In the genomic region with DNA sequence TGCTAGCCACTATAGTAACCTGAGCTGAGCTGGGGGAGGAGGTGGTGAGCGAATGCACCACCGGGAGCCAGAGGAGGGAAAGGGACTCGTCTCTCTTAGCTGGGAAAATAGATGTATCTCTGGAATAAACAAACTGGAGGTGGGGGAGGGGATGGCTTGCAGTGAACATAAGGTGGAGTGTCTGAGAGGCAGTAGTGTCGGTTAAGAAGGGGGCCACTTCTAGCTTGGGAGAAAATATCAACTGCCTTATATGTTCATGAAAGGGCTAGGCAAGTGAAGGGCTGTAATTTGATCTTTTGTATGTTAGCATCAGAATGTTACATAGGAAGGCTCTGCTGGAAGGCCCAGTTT, we compare ENCODE assay signal across 8 cellular contexts.
DNase-seq lines count a peak whose midpoint lies in the region; ATAC-seq and TF ChIP-seq lines count a peak whose summit lies in the region.

No MANE protein-coding gene starts in this region.

- H3K4me1 ChIP-seq in endocrine pancreas (ENCODE audit: control insufficient read depth, insufficient read depth, low read length): no peaks in the 10 kb centered on the region

- H3K9ac ChIP-seq in endocrine pancreas (ENCODE audit: control insufficient read depth, insufficient read depth, low read length): no peak overlapping the region

- H3K9me3 ChIP-seq in endocrine pancreas (ENCODE audit: control insufficient read depth, low read length): no peaks in the 10 kb centered on the region

- TF ChIP-seq CTCF in GM06990 (IDR thresholded peaks at IDR 0.05; ENCODE audit: insufficient read depth, low read length, poor library complexity, severe bottlenecking): no peak

- H3K27me3 ChIP-seq in GM06990 (replicated peaks; ENCODE audit: control insufficient read depth, insufficient read depth, low read length): no peaks in the 10 kb centered on the region; the same call in 1 of the 2 replicates
- H3K27me3 ChIP-seq in endocrine pancreas (ENCODE audit: control insufficient read depth, insufficient read depth, low read length): no peaks in the 10 kb centered on the region

- H3K4me3 ChIP-seq in GM06990 (replicated peaks; ENCODE audit: low read depth, low read length) (peak overlapping the region; percentile 33; the same call in 1 of the 2 replicates), endocrine pancreas (ENCODE audit: control insufficient read depth, insufficient read depth, low read length) (peak overlapping the region; percentile 47)

- H3K36me3 ChIP-seq in GM06990 (ENCODE audit: control insufficient read depth, insufficient read depth, low read length) (no peaks in the 10 kb centered on the region), endocrine pancreas (ENCODE audit: control insufficient read depth, insufficient read depth, low read length) (no peaks in the 10 kb centered on the region)

- ATAC-seq in HG03095 (IDR thresholded peaks at IDR 0.05; ENCODE audit: unreplicated experiment) (no peak), HG03097 (IDR thresholded peaks at IDR 0.05; ENCODE audit: low FRiP score, unreplicated experiment) (no peak), HG02885 (IDR thresholded peaks at IDR 0.05; ENCODE audit: poor library complexity, unreplicated experiment) (no peak)

- DNase-seq in GM06990 (ENCODE audit: extremely low read depth, insufficient read length): no peak
- peak; percentile 48 for DNase-seq in NCI-H2196 treated with DMSO at 0.1 percent for 48 hours (lab: John Stamatoyannopoulos, UW; ENCODE audit: unreplicated experiment)
- peak; percentile 32 for DNase-seq in retina
- no peak for DNase-seq in KG1 (lab: John Stamatoyannopoulos, UW)

Comparison
In these comparisons a context has a peak if more than half of its experiments do, and no peak if none do; other contexts are left out.
1. DNase-seq: peak in NCI-H2196 treated with DMSO at 0.1 percent for 48 hours (single experiment) and retina (single experiment); none in GM06990 (single experiment) and KG1 (single experiment).